Comparison of ENCODE assay signal across 19 cellular contexts in genomic region chr1:183063349-183063748, GRCh38. TPM values are rescaled to one million over a fixed set of nuclear protein-coding genes. Genes with fewer than 3 reads are reported as not detected.
A peak's percentile ranks its signal among the peaks of the same experiment; 100 is the strongest.
DNase-seq lines count a peak whose midpoint lies in the region; ATAC-seq, FAIRE-seq and TF ChIP-seq lines count a peak whose summit lies in the region.
"Had no signal": no experiment of that assay in that cellular context is flagged by ENCODE, and none has a peak within 500 bp of the region (broad histone marks: within the 10 kb centered on the region; RNA-seq: fewer than 3 reads in every experiment).

No MANE protein-coding gene starts in this region.

- BruUV-seq in MCF 10A (replicated peaks; lab: Mats Ljungman, UMichigan): no TSS peak
- no TSS peak for BruUV-seq in mammary epithelial cell (replicated peaks; lab: Mats Ljungman, UMichigan)

- H3K4me1 Mint-ChIP-seq in MCF 10A (ENCODE audit: insufficient read depth, unreplicated experiment): peaks cover 10% of the 10 kb centered on the region
- H3K4me1 Mint-ChIP-seq in immature natural killer cell: no peaks in the 10 kb centered on the region

- WGBS in mammary epithelial cell (ENCODE audit: low coverage, missing lambda C conversion rate): 100% methylated on average over 1 of the region's 1 CpG

- no peak for ATAC-seq in stimulated activated naive CD8-positive, alpha-beta T cell treated with anti-CD3 and anti-CD28 coated beads, Interleukin-15, Interleukin-2, amounts not matched to agents 100 U/mL and 50 U/mL, for 24 hours

- H3K4me1 ChIP-seq in mammary epithelial cell (ENCODE audit: insufficient read depth, low read length): peaks cover 20% of the 10 kb centered on the region

- peak; percentile 25 for FAIRE-seq in TTC549 (lab: Jason Lieb, UNC)
- FAIRE-seq: G401.6 had no signal

- H3K36me3 ChIP-seq in mammary epithelial cell (ENCODE audit: insufficient read depth, low read length): no peaks in the 10 kb centered on the region
- H3K36me3 ChIP-seq: SJSA1 had no signal

- H3K4me3 ChIP-seq in mammary epithelial cell (replicated peaks in 1 of 3; ENCODE audit: insufficient read depth in 1 of 3, low read depth in 2 of 3, low read length in 3 of 3): no peak overlapping the region
- H3K4me3 ChIP-seq: SJSA1 had no signal

- no peak overlapping the region for H3K9ac ChIP-seq in mammary epithelial cell (ENCODE audit: insufficient read depth, low read length)

- H3K27me3 Mint-ChIP-seq in MCF 10A (ENCODE audit: insufficient read depth, unreplicated experiment): no peaks in the 10 kb centered on the region
- H3K27me3 Mint-ChIP-seq in immature natural killer cell (ENCODE audit: low read depth in 3 of 3): peaks cover 0 to 3% (median 0%) of the 10 kb centered on the region in 3 donors
- H3K27me3 Mint-ChIP-seq: B cell had no signal

- H4K20me1 ChIP-seq in mammary epithelial cell (ENCODE audit: insufficient read depth, low read length): no peaks in the 10 kb centered on the region

- TF ChIP-seq CTCF in MCF 10A (IDR thresholded peaks at IDR 0.05; ENCODE audit: unreplicated experiment) (no peak), mammary epithelial cell (conservative IDR thresholded peaks at IDR 0.05 in 1 of 2, IDR thresholded peaks at IDR 0.05 in 1 of 2; ENCODE audit: extremely low read depth in 1 of 2, insufficient read depth in 1 of 2, low read depth in 1 of 2, low read length in 2 of 2) (no peak)

- no peak overlapping the region for H3K4me3 Mint-ChIP-seq in MCF 10A (ENCODE audit: unreplicated experiment)
- no peak overlapping the region for H3K4me3 Mint-ChIP-seq in immature natural killer cell
- H3K4me3 Mint-ChIP-seq: B cell, H9 had no signal

- H3K79me2 ChIP-seq in mammary epithelial cell (ENCODE audit: insufficient read depth, low read length): peaks cover 84% of the 10 kb centered on the region

- peaks cover 6% of the 10 kb centered on the region for H3K36me3 Mint-ChIP-seq in MCF 10A (ENCODE audit: insufficient read depth, unreplicated experiment)
- H3K36me3 Mint-ChIP-seq in immature natural killer cell: no peaks in the 10 kb centered on the region

- no peak for DNase-seq in MCF 10A (ENCODE audit: unreplicated experiment)
- no peak for DNase-seq in mammary epithelial cell
- DNase-seq in myocyte (ENCODE audit: low read depth): peak; percentile 30
- DNase-seq in NCI-H1048 (lab: John Stamatoyannopoulos, UW): no peak
- no peak for DNase-seq in stimulated activated naive CD8-positive, alpha-beta T cell treated with anti-CD3 and anti-CD28 coated beads, Interleukin-15, Interleukin-2, amounts not matched to agents 100 U/mL and 50 U/mL, for 24 hours
- DNase-seq in NCI-H69 (lab: John Stamatoyannopoulos, UW): no peak
- DNase-seq in immature natural killer cell: no peak
- DNase-seq: DND-41, H9, Karpas-422, NCI-H1105, NCI-H2081, NCI-H774 had no signal

- H3K9me3 Mint-ChIP-seq in MCF 10A (ENCODE audit: unreplicated experiment) (no peaks in the 10 kb centered on the region), immature natural killer cell (no peaks in the 10 kb centered on the region)

- intact Hi-C loops in MCF 10A (cut with micrococcal nuclease): loop anchor here (5.0 kb wide), 1 partner anchor 36 kb away; no protein-coding TSS in a partner anchor
- intact Hi-C loops in mammary epithelial cell (cut with micrococcal nuclease): no loop called here

- no peaks in the 10 kb centered on the region for H3K27me3 ChIP-seq in mammary epithelial cell (ENCODE audit: insufficient read depth, low read length)
- H3K27me3 ChIP-seq: SJSA1 had no signal

- in situ Hi-C loops in mammary epithelial cell (cut with MboI; ENCODE audit: low sequenced_read_pairs in 2 of 2): no loop called here

- H3K27ac Mint-ChIP-seq in MCF 10A (ENCODE audit: low read depth, unreplicated experiment) (peak overlapping the region; percentile 9), immature natural killer cell (no peak overlapping the region)
- H3K27ac Mint-ChIP-seq: B cell, H9 had no signal

- POLR2A ChIA-PET in MCF 10A (lab: Yijun Ruan, JAX): interaction anchor here (0.6 to 1.9 kb wide), 6 partner anchors 9 to 53 kb away, joined by 3 to 13 read pairs (median 4); no protein-coding TSS in a partner anchor

- dilution Hi-C loops in mammary epithelial cell (cut with HindIII; ENCODE audit: low sequenced_read_pairs): no loop called here

- no peak overlapping the region for H3K27ac ChIP-seq in mammary epithelial cell (ENCODE audit: insufficient read depth, low read depth, low read length)
- H3K27ac ChIP-seq: 22Rv1, HL-60, SJSA1 had no signal

- H3K9me3 ChIP-seq in mammary epithelial cell (replicated peaks; ENCODE audit: insufficient read depth, low read length): no peaks in the 10 kb centered on the region
- H3K9me3 ChIP-seq: SJSA1 had no signal

- H2AFZ ChIP-seq in mammary epithelial cell (ENCODE audit: low read depth, low read length): no peak overlapping the region

- H3K4me2 ChIP-seq in mammary epithelial cell (ENCODE audit: insufficient read depth, low read depth, low read length): no peak overlapping the region

- CTCF ChIA-PET in MCF 10A (lab: Yijun Ruan, JAX): interaction anchor here (1.0 kb wide), 2 partner anchors 15 to 27 kb away, joined by 4 read pairs; no protein-coding TSS in a partner anchor
- CTCF ChIA-PET in mammary epithelial cell (lab: Charles Lee; ENCODE audit: low non-redundant PET): no interaction called here

RNA-seq across cellular contexts. Expression of gene LAMC1, which starts 40.1 kb away (rescaled TPM):
- total RNA-seq in MCF 10A (2022) (179 and 230 TPM in 2 replicates), mammary epithelial cell (100 to 1,000 TPM; 131 to 164 TPM), myocyte (298 and 303 TPM in 2 replicates)
- polyA plus RNA-seq in mammary epithelial cell (69.5 TPM), immature natural killer cell (under 1 TPM in 1 of 3 donors, not detected in 2; 0.19 TPM)
- 137 TPM for polyA minus RNA-seq in mammary epithelial cell
- polyA plus RNA-seq in myocyte (2012): 189 TPM
